8 cellular contexts compared by ENCODE assay signal in the genomic region with DNA sequence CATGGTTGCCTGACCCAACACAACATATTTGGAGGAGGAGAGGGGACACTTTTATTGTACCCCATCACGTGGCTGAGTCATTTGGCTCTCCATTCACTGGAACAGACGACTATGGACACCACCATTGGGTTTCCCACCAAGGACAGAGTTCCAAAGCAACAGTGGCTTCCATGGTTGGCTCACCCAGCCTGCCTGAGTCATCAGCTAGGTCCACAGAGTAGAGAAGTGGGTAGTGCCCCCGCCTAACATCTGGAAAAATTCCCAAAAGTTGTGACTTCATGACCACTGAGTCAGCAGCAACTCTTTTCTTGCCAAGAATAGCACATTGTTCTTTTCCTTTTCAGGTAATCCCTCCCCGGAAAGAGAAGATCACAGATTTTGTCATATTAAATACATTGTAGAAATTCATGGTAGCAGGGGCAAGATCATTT. TPM values are rescaled to one million over a fixed set of nuclear protein-coding genes. Genes with fewer than 3 reads are reported as not detected.
DNase-seq lines count a peak whose midpoint lies in the region; ATAC-seq and TF ChIP-seq lines count a peak whose summit lies in the region.

No MANE protein-coding gene starts in this region.

- TF ChIP-seq POLR2A in adrenal gland (IDR thresholded peaks at IDR 0.05) (peak in 1 of 2 donors; percentile 43), GM18505 (IDR thresholded peaks at IDR 0.05; ENCODE audit: borderline replicate concordance, extremely low read depth, insufficient read depth, insufficient read length) (no peak)

- WGBS in adrenal gland, 4 donors = 17 to 33% (median 21%) methylated on average over 4 of the region's 4 CpGs

- intact Hi-C loops in adrenal gland (cut with DNase I) = no loop called here

- H3K4me1 ChIP-seq in adrenal gland (replicated peaks in 1 of 2) = peaks cover 10 to 26% of the 10 kb centered on the region in 2 donors

- no peaks in the 10 kb centered on the region for H3K27me3 ChIP-seq in adrenal gland

- no peak for TF ChIP-seq CTCF in adrenal gland (IDR thresholded peaks at IDR 0.05)

- ATAC-seq in GM18505 (IDR thresholded peaks at IDR 0.05; ENCODE audit: unreplicated experiment) = no peak
- ATAC-seq in GM19395 (IDR thresholded peaks at IDR 0.05; ENCODE audit: unreplicated experiment) = no peak
- ATAC-seq in GM18858 (IDR thresholded peaks at IDR 0.05; ENCODE audit: unreplicated experiment) = no peak

- H3K9me3 ChIP-seq in adrenal gland (replicated peaks in 1 of 3) = no peaks in the 10 kb centered on the region

- peak; percentile 46 for DNase-seq in stimulated activated CD4-positive, alpha-beta T cell treated with anti-CD3 and anti-CD28 coated beads, Interleukin-15, amount 100 ng/mL, for 24 hours
- no peak for DNase-seq in stimulated activated CD4-positive, alpha-beta T cell treated with anti-CD3 and anti-CD28 coated beads, Interleukin-2, amount 100 ng/mL, for 48 hours
- DNase-seq in adrenal gland (peak; percentile 85 to 96 (median 94)), mucosa of gallbladder (ENCODE audit: low spot score) (peak; percentile 53)
- no peak for DNase-seq in NK-92 treated with Interleukin-12 subunit alpha and Interleukin-12 subunit beta, amount 100 ng/mL, for 24 hours (lab: John Stamatoyannopoulos, UW)

- H3K27ac ChIP-seq in adrenal gland = peak overlapping the region; percentile 78 to 95 (median 85)

- peak overlapping the region in 1 of 4 donors; percentile 48 for H3K4me3 ChIP-seq in adrenal gland

- H3K36me3 ChIP-seq in adrenal gland (replicated peaks in 1 of 2) = no peaks in the 10 kb centered on the region

RNA-seq across cellular contexts. Expression of gene PPP1R2, which starts 3.0 kb away (rescaled TPM):
- total RNA-seq in adrenal gland = 100 to 1,000 TPM in 1 of 8 donors, 10 to 100 TPM in 7; 35.8 to 179 (median 49.5) TPM
- polyA plus RNA-seq in adrenal gland = 100 to 1,000 TPM in 1 of 3 donors, 10 to 100 TPM in 2; 13.6 to 107 (median 16.2) TPM
- 68.1 TPM for total RNA-seq in mucosa of gallbladder

RNA-seq across cellular contexts. Expression of gene APOD, which starts 37.6 kb away (rescaled TPM):
- total RNA-seq in adrenal gland (10 to 100 TPM; 10.9 to 70.8 (median 34.2) TPM), mucosa of gallbladder (51.8 TPM)
- polyA plus RNA-seq in adrenal gland = 100 to 1,000 TPM in 1 of 3 donors, 10 to 100 TPM in 2; 48.9 to 523 (median 70.8) TPM

Comparison
In these comparisons a context has a peak if more than half of its experiments do, and no peak if none do; other contexts are left out.
1. DNase-seq: peak in stimulated activated CD4-positive, alpha-beta T cell treated with anti-CD3 and anti-CD28 coated beads, Interleukin-15, amount 100 ng/mL, for 24 hours (single experiment), adrenal gland (7 of 7) and mucosa of gallbladder (single experiment); none in stimulated activated CD4-positive, alpha-beta T cell treated with anti-CD3 and anti-CD28 coated beads, Interleukin-2, amount 100 ng/mL, for 48 hours (0 of 2) and NK-92 treated with Interleukin-12 subunit alpha and Interleukin-12 subunit beta, amount 100 ng/mL, for 24 hours (single experiment).